Comparison of ENCODE assay signal across 27 cellular contexts in the genomic region with DNA sequence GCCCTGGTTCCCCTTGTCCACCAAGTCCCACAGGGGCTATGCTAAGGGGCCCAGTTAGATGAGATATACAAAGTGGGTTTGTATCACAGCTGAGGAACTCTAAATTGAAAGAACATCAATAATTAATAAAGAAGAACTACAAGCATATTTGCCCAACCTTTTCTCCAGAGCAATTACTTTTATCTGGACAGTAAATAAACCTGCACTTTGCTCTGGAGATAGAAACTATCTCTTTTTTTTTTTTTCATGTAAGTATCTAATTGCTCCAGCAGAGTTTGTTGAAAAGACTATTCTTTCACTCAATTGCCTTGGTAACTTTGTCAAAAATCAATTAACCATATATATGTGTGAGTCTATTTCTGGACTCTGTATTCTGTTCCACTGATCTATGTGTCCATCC.
"Had no signal": no experiment of that assay in that cellular context is flagged by ENCODE, and none has a peak within 500 bp of the region (broad histone marks: within the 10 kb centered on the region; RNA-seq: fewer than 3 reads in every experiment).

No MANE protein-coding gene starts in this region.

- H3K27me3 Mint-ChIP-seq: activated CD4-positive, alpha-beta memory T cell treated with anti-CD3 and anti-CD28 coated beads for 36 hours; activated CD4-positive, alpha-beta T cell treated with anti-CD3 and anti-CD28 coated beads, Interleukin-2, amount 10 ng/mL, durations not matched to agents 7 days and 5 days; activated naive CD8-positive, alpha-beta T cell treated with anti-CD3 and anti-CD28 coated beads for 36 hours had no signal

- H3K4me1 Mint-ChIP-seq: activated naive CD8-positive, alpha-beta T cell treated with anti-CD3 and anti-CD28 coated beads for 36 hours had no signal

- H3K9me3 Mint-ChIP-seq: activated CD4-positive, alpha-beta memory T cell treated with anti-CD3 and anti-CD28 coated beads for 36 hours; activated CD4-positive, alpha-beta T cell treated with anti-CD3 and anti-CD28 coated beads, Interleukin-2, amount 10 ng/mL, durations not matched to agents 7 days and 5 days; activated naive CD4-positive, alpha-beta T cell treated with anti-CD3 and anti-CD28 coated beads, Interleukin-2, amount 10 ng/mL, durations not matched to agents 7 days and 5 days; activated naive CD8-positive, alpha-beta T cell treated with anti-CD3 and anti-CD28 coated beads for 36 hours; activated T-cell treated with anti-CD3 and anti-CD28 coated beads, Interleukin-2, amount 50 U/mL, for 72 hours; activated T-helper 2 cell treated with anti-CD3 and anti-CD28 coated beads, Interferon-gamma antibody, Interleukin-2, Interleukin-4, amounts not matched to agents 10 μg/mL and 5 μg/mL and 100 μg/mL, durations not matched to agents 14 hours and 24 hours and 36 hours; T-cell had no signal

- H3K27ac Mint-ChIP-seq: activated CD4-positive, alpha-beta memory T cell treated with anti-CD3 and anti-CD28 coated beads for 36 hours; activated CD4-positive, alpha-beta T cell treated with anti-CD3 and anti-CD28 coated beads, Interleukin-2, amount 10 ng/mL, durations not matched to agents 7 days and 5 days; activated naive CD4-positive, alpha-beta T cell treated with anti-CD3 and anti-CD28 coated beads, Interleukin-2, amount 10 ng/mL, durations not matched to agents 7 days and 5 days; activated naive CD8-positive, alpha-beta T cell treated with anti-CD3 and anti-CD28 coated beads for 36 hours; activated T-cell treated with anti-CD3 and anti-CD28 coated beads, Interleukin-2, amount 50 U/mL, for 72 hours; activated T-helper 2 cell treated with anti-CD3 and anti-CD28 coated beads, Interferon-gamma antibody, Interleukin-2, Interleukin-4, amounts not matched to agents 10 μg/mL and 5 μg/mL and 100 μg/mL, durations not matched to agents 14 hours and 24 hours and 36 hours; T-cell had no signal

- H3K36me3 ChIP-seq: brain microvascular endothelial cell, cardiac muscle cell had no signal

- ATAC-seq: activated T-cell treated with anti-CD3 and anti-CD28 coated beads, Interleukin-2, amount 50 U/mL, for 72 hours; Panc1; T-cell had no signal

- H3K36me3 Mint-ChIP-seq: activated CD4-positive, alpha-beta memory T cell treated with anti-CD3 and anti-CD28 coated beads for 36 hours; activated naive CD4-positive, alpha-beta T cell treated with anti-CD3 and anti-CD28 coated beads, Interleukin-2, amount 10 ng/mL, durations not matched to agents 7 days and 5 days; activated naive CD8-positive, alpha-beta T cell treated with anti-CD3 and anti-CD28 coated beads for 36 hours; T-cell had no signal

- H3K27ac ChIP-seq: brain microvascular endothelial cell, cardiac muscle cell had no signal

- H3K27me3 ChIP-seq: brain microvascular endothelial cell, cardiac muscle cell had no signal

- DNase-seq: activated CD4-positive, alpha-beta memory T cell treated with anti-CD3 and anti-CD28 coated beads for 36 hours; activated CD4-positive, alpha-beta T cell treated with anti-CD3 and anti-CD28 coated beads, Interleukin-2, amount 10 ng/mL, durations not matched to agents 7 days and 5 days; activated CD4-positive, CD25-positive, alpha-beta regulatory T cell; activated gamma-delta T cell treated with Interleukin-2 at 50 U/mL for 16 hours; activated naive CD4-positive, alpha-beta T cell treated with anti-CD3 and anti-CD28 coated beads, Interleukin-2, amount 10 ng/mL, durations not matched to agents 7 days and 5 days; activated naive CD8-positive, alpha-beta T cell treated with anti-CD3 and anti-CD28 coated beads for 36 hours; activated T-cell treated with anti-CD3 and anti-CD28 coated beads, Interleukin-2, amount 50 U/mL, for 72 hours; brain microvascular endothelial cell; cerebellar nuclear complex; Kasumi-1; KBM-7; NCI-H1105 treated with DMSO at 0.1 percent for 48 hours; NCI-H1694; NCI-H2029; NCI-H2107; NCI-H2171 treated with DMSO at 0.1 percent for 48 hours; NCI-H226; NCI-H526; NK-92 treated with Interleukin-12 subunit alpha and Interleukin-12 subunit beta, amount 100 ng/mL, for 24 hours; OCI-M1; SHP77; T-cell; T-helper 2 cell; T1000 had no signal

- H3K4me3 ChIP-seq: cardiac muscle cell had no signal

- H3K4me3 Mint-ChIP-seq: activated CD4-positive, alpha-beta memory T cell treated with anti-CD3 and anti-CD28 coated beads for 36 hours; activated CD4-positive, alpha-beta T cell treated with anti-CD3 and anti-CD28 coated beads, Interleukin-2, amount 10 ng/mL, durations not matched to agents 7 days and 5 days; activated naive CD4-positive, alpha-beta T cell treated with anti-CD3 and anti-CD28 coated beads, Interleukin-2, amount 10 ng/mL, durations not matched to agents 7 days and 5 days; activated naive CD8-positive, alpha-beta T cell treated with anti-CD3 and anti-CD28 coated beads for 36 hours; activated T-cell treated with anti-CD3 and anti-CD28 coated beads, Interleukin-2, amount 50 U/mL, for 72 hours; T-cell had no signal
